In genomic region chr4:184348311-184349233, GRCh38 we compare ENCODE assay signal across 11 cellular contexts.
DNase-seq lines count a peak whose midpoint lies in the region; ATAC-seq, FAIRE-seq and TF ChIP-seq lines count a peak whose summit lies in the region.
"Had no signal": no experiment of that assay in that cellular context is flagged by ENCODE, and none has a peak within 500 bp of the region (broad histone marks: within the 10 kb centered on the region; RNA-seq: fewer than 3 reads in every experiment).

No MANE protein-coding gene starts in this region.

- no peaks in the 10 kb centered on the region for H3K36me3 ChIP-seq in body of pancreas (replicated peaks in 1 of 2; ENCODE audit: insufficient read depth in 1 of 2, low read depth in 2 of 2)

- peaks cover 59% of the 10 kb centered on the region for H3K4me1 ChIP-seq in body of pancreas

- peak overlapping the region; percentile 65 for H3K27ac Mint-ChIP-seq in stimulated activated naive B cell treated with anti-CD40 and anti-IgM and Interleukin-4, amounts not matched to agents 10 μg/mL and 1 μg/mL and 100 μg/mL, for 72 hours
- H3K27ac Mint-ChIP-seq in activated naive CD4-positive, alpha-beta T cell treated with anti-CD3 and anti-CD28 coated beads, Interleukin-2, amount 10 ng/mL, durations not matched to agents 7 days and 5 days = no peak overlapping the region
- H3K27ac Mint-ChIP-seq: activated T-helper 17 cell treated with anti-CD3 and anti-CD28 coated beads, Interleukin-2, amount 50 U/mL, for 72 hours had no signal

- ATAC-seq in body of pancreas = peak; percentile 89
- no peak for ATAC-seq in stimulated activated naive B cell treated with anti-CD40 and anti-IgM and Interleukin-4, amounts not matched to agents 10 μg/mL and 1 μg/mL and 100 μg/mL, for 72 hours (replicated peaks)
- no peak for ATAC-seq in GM19455 (IDR thresholded peaks at IDR 0.05; ENCODE audit: unreplicated experiment)
- no peak for ATAC-seq in GM18861 (IDR thresholded peaks at IDR 0.05; ENCODE audit: unreplicated experiment)
- ATAC-seq in HG03432 (IDR thresholded peaks at IDR 0.05; ENCODE audit: unreplicated experiment) = no peak
- ATAC-seq: activated T-helper 17 cell treated with anti-CD3 and anti-CD28 coated beads, Interleukin-2, amount 50 U/mL, for 72 hours had no signal

- H3K9me3 ChIP-seq in body of pancreas = no peaks in the 10 kb centered on the region

- 21 to 22% methylated on average over 15 of the region's 15 CpGs for WGBS in body of pancreas, 2 donors

- H3K27ac ChIP-seq in body of pancreas = peak overlapping the region; percentile 82 to 94 (median 87)
- H3K27ac ChIP-seq in layer of hippocampus (ENCODE audit: low read depth, low read length) = peak overlapping the region; percentile 12

- CTCF ChIA-PET in activated naive CD4-positive, alpha-beta T cell treated with anti-CD3 and anti-CD28 coated beads, Interleukin-2, amount 10 ng/mL, durations not matched to agents 7 days and 5 days (lab: Charles Lee) = no interaction called here

- peak in 2 of 3 donors; percentile 62 to 72 for TF ChIP-seq POLR2A in body of pancreas (IDR thresholded peaks at IDR 0.05)

- H3K4me3 Mint-ChIP-seq in stimulated activated naive B cell treated with anti-CD40 and anti-IgM and Interleukin-4, amounts not matched to agents 10 μg/mL and 1 μg/mL and 100 μg/mL, for 72 hours = peak overlapping the region; percentile 46 to 74
- H3K4me3 Mint-ChIP-seq in activated naive CD4-positive, alpha-beta T cell treated with anti-CD3 and anti-CD28 coated beads, Interleukin-2, amount 10 ng/mL, durations not matched to agents 7 days and 5 days = no peak overlapping the region
- H3K4me3 Mint-ChIP-seq: activated T-helper 17 cell treated with anti-CD3 and anti-CD28 coated beads, Interleukin-2, amount 50 U/mL, for 72 hours had no signal

- TF ChIP-seq CTCF in body of pancreas (IDR thresholded peaks at IDR 0.05) = peak in 3 of 7 experiments; percentile 7 to 24 (median 11)

- H3K27me3 Mint-ChIP-seq in stimulated activated naive B cell treated with anti-CD40 and anti-IgM and Interleukin-4, amounts not matched to agents 10 μg/mL and 1 μg/mL and 100 μg/mL, for 72 hours = no peaks in the 10 kb centered on the region
- H3K27me3 Mint-ChIP-seq in activated naive CD4-positive, alpha-beta T cell treated with anti-CD3 and anti-CD28 coated beads, Interleukin-2, amount 10 ng/mL, durations not matched to agents 7 days and 5 days = peaks cover 16% of the 10 kb centered on the region

- FAIRE-seq in HTR-8/SVneo (lab: Jason Lieb, UNC) = peak; percentile 4

- H3K4me1 Mint-ChIP-seq in stimulated activated naive B cell treated with anti-CD40 and anti-IgM and Interleukin-4, amounts not matched to agents 10 μg/mL and 1 μg/mL and 100 μg/mL, for 72 hours = peaks cover 70 to 86% of the 10 kb centered on the region in 2 donors
- H3K4me1 Mint-ChIP-seq in activated naive CD4-positive, alpha-beta T cell treated with anti-CD3 and anti-CD28 coated beads, Interleukin-2, amount 10 ng/mL, durations not matched to agents 7 days and 5 days = peaks cover 14% of the 10 kb centered on the region
- H3K4me1 Mint-ChIP-seq: activated T-helper 17 cell treated with anti-CD3 and anti-CD28 coated beads, Interleukin-2, amount 50 U/mL, for 72 hours had no signal

- DNase-seq in HTR-8/SVneo (ENCODE audit: insufficient read length, low spot score) (no peak), body of pancreas (peak; percentile 77 to 93 (median 82))
- DNase-seq in stimulated activated naive B cell treated with anti-CD40 and anti-IgM and Interleukin-4, amounts not matched to agents 10 μg/mL and 1 μg/mL and 100 μg/mL, for 72 hours = no peak
- no peak for DNase-seq in activated naive CD4-positive, alpha-beta T cell treated with anti-CD3 and anti-CD28 coated beads, Interleukin-2, amount 10 ng/mL, durations not matched to agents 7 days and 5 days
- DNase-seq: SHP77 treated with DMSO at 0.1 percent for 48 hours; stimulated activated CD4-positive, alpha-beta T cell treated with anti-CD3 and anti-CD28 coated beads, Interleukin-2, amount 100 ng/mL, for 48 hours had no signal

- H3K9me3 Mint-ChIP-seq in stimulated activated naive B cell treated with anti-CD40 and anti-IgM and Interleukin-4, amounts not matched to agents 10 μg/mL and 1 μg/mL and 100 μg/mL, for 72 hours = peaks cover 0 to 3% of the 10 kb centered on the region in 2 donors
- peaks cover 2% of the 10 kb centered on the region for H3K9me3 Mint-ChIP-seq in activated naive CD4-positive, alpha-beta T cell treated with anti-CD3 and anti-CD28 coated beads, Interleukin-2, amount 10 ng/mL, durations not matched to agents 7 days and 5 days
- H3K9me3 Mint-ChIP-seq: activated T-helper 17 cell treated with anti-CD3 and anti-CD28 coated beads, Interleukin-2, amount 50 U/mL, for 72 hours had no signal

- H3K27me3 ChIP-seq in body of pancreas (no peaks in the 10 kb centered on the region), layer of hippocampus (ENCODE audit: control insufficient read depth, insufficient read depth, low read length) (no peaks in the 10 kb centered on the region)

- intact Hi-C loops in body of pancreas (cut with DNase I) = no loop called here

- H3K36me3 Mint-ChIP-seq in stimulated activated naive B cell treated with anti-CD40 and anti-IgM and Interleukin-4, amounts not matched to agents 10 μg/mL and 1 μg/mL and 100 μg/mL, for 72 hours = peaks cover 0 to 4% of the 10 kb centered on the region in 2 donors
- H3K36me3 Mint-ChIP-seq in activated naive CD4-positive, alpha-beta T cell treated with anti-CD3 and anti-CD28 coated beads, Interleukin-2, amount 10 ng/mL, durations not matched to agents 7 days and 5 days = no peaks in the 10 kb centered on the region

- no peak overlapping the region for H3K4me3 ChIP-seq in body of pancreas

Comparison
In these comparisons a context has a peak if more than half of its experiments do, and no peak if none do; other contexts are left out.
1. DNase-seq: peak in body of pancreas (4 of 4); none in HTR-8/SVneo (single experiment), stimulated activated naive B cell treated with anti-CD40 and anti-IgM and Interleukin-4, amounts not matched to agents 10 μg/mL and 1 μg/mL and 100 μg/mL, for 72 hours (single experiment) and activated naive CD4-positive, alpha-beta T cell treated with anti-CD3 and anti-CD28 coated beads, Interleukin-2, amount 10 ng/mL, durations not matched to agents 7 days and 5 days (single experiment).